8 cellular contexts compared by ENCODE assay signal in genomic region chr1:35882945-35883680, GRCh38. TPM values are rescaled to one million over a fixed set of nuclear protein-coding genes. Genes with fewer than 3 reads are reported as not detected.
DNase-seq lines count a peak whose midpoint lies in the region; ATAC-seq and TF ChIP-seq lines count a peak whose summit lies in the region.

Gene AGO1, plus strand, starts transcription at chr1:35883209. Its CDS starts 213 bp downstream, at chr1:35883422.

- H3K4me1 ChIP-seq in left ventricle myocardium inferior (peaks cover 48% of the 10 kb centered on the region), prostate gland (replicated peaks) (peaks cover 3% of the 10 kb centered on the region)

- WGBS in prostate gland, result under 1% methylated on average over 45 of the region's 59 CpGs

- peak within 1 kb of the TSS; percentile 85 for H3K4me3 ChIP-seq in left ventricle myocardium inferior
- peak within 1 kb of the TSS; percentile 74 to 96 for H3K4me3 ChIP-seq in prostate gland

- H3K27me3 ChIP-seq in left ventricle myocardium inferior (ENCODE audit: low read depth) (no peaks in the 10 kb centered on the region), prostate gland (replicated peaks; ENCODE audit: insufficient read depth) (no peaks in the 10 kb centered on the region)

- H3K36me3 Mint-ChIP-seq in T-helper 1 cell treated with Interleukin-12 subunit alpha and Interleukin-12 subunit beta and Interleukin-4 antibody, amounts not matched to agents 30 μg/mL and 1 μg/mL, for 36 hours (ENCODE audit: low read depth), result peaks cover 2% of the 10 kb centered on the region

- H3K36me3 ChIP-seq in left ventricle myocardium inferior (no peaks in the 10 kb centered on the region), prostate gland (no peaks in the 10 kb centered on the region)

- no peaks in the 10 kb centered on the region for H3K9me3 Mint-ChIP-seq in T-helper 1 cell treated with Interleukin-12 subunit alpha and Interleukin-12 subunit beta and Interleukin-4 antibody, amounts not matched to agents 30 μg/mL and 1 μg/mL, for 36 hours

- TF ChIP-seq POLR2A in prostate gland (IDR thresholded peaks at IDR 0.05), result peak; percentile 83

- H3K27ac ChIP-seq in left ventricle myocardium inferior (replicated peaks), result peak within 1 kb of the TSS; percentile 84
- H3K27ac ChIP-seq in prostate gland, result peak within 1 kb of the TSS; percentile 79 to 83

- DNase-seq in NCI-H1694 treated with DMSO at 0.1 percent for 48 hours (lab: John Stamatoyannopoulos, UW), result peak; percentile 65
- peak; percentile 34 to 95 (median 86) for DNase-seq in amygdala (lab: John Stamatoyannopoulos, UW)
- DNase-seq in left ventricle myocardium inferior, result peak; percentile 94
- peak; percentile 91 for DNase-seq in prostate gland (ENCODE audit: low spot score)
- DNase-seq in ureter (ENCODE audit: low spot score), result peak; percentile 94

- H3K27ac Mint-ChIP-seq in T-helper 1 cell treated with Interleukin-12 subunit alpha and Interleukin-12 subunit beta and Interleukin-4 antibody, amounts not matched to agents 30 μg/mL and 1 μg/mL, for 36 hours, result peak within 1 kb of the TSS; percentile 75

- peak; percentile 99 for TF ChIP-seq CTCF in left ventricle myocardium inferior (IDR thresholded peaks at IDR 0.05; ENCODE audit: borderline replicate concordance)
- peak; percentile 94 to 99 (median 98) for TF ChIP-seq CTCF in prostate gland (IDR thresholded peaks at IDR 0.05)

- H3K9me3 ChIP-seq in left ventricle myocardium inferior (replicated peaks), result no peaks in the 10 kb centered on the region
- no peaks in the 10 kb centered on the region for H3K9me3 ChIP-seq in prostate gland

- peaks cover 35% of the 10 kb centered on the region for H3K4me1 Mint-ChIP-seq in T-helper 1 cell treated with Interleukin-12 subunit alpha and Interleukin-12 subunit beta and Interleukin-4 antibody, amounts not matched to agents 30 μg/mL and 1 μg/mL, for 36 hours (ENCODE audit: low read depth)

- peaks cover 7% of the 10 kb centered on the region for H3K27me3 Mint-ChIP-seq in T-helper 1 cell treated with Interleukin-12 subunit alpha and Interleukin-12 subunit beta and Interleukin-4 antibody, amounts not matched to agents 30 μg/mL and 1 μg/mL, for 36 hours (ENCODE audit: low read depth)

- H3K4me3 Mint-ChIP-seq in T-helper 1 cell treated with Interleukin-12 subunit alpha and Interleukin-12 subunit beta and Interleukin-4 antibody, amounts not matched to agents 30 μg/mL and 1 μg/mL, for 36 hours, result peak within 1 kb of the TSS; percentile 93

- ATAC-seq in GM18498 (IDR thresholded peaks at IDR 0.05; ENCODE audit: unreplicated experiment) (peak; percentile 85), HG02938 (IDR thresholded peaks at IDR 0.05; ENCODE audit: unreplicated experiment) (peak; percentile 74)

- intact Hi-C loops in left ventricle myocardium inferior (cut with micrococcal nuclease) (no loop called here), prostate gland (cut with DNase I) (loop anchor here (5.0 kb wide), 1 partner anchor 204 kb away; the partner anchor contains the start of gene ADPRS)

RNA-seq across cellular contexts. Expression of gene AGO1, which starts in this region (rescaled TPM):
- total RNA-seq in left ventricle myocardium inferior (18.8 TPM), prostate gland (10 to 100 TPM; 31.8 to 52.0 TPM), ureter (28.2 TPM)

Comparison
In these comparisons a context has a peak if more than half of its experiments do, and no peak if none do; other contexts are left out.
1. Peak in every context shown above with its lines: DNase-seq, ATAC-seq, H3K4me3 ChIP-seq and H3K27ac ChIP-seq.